In the genomic region with DNA sequence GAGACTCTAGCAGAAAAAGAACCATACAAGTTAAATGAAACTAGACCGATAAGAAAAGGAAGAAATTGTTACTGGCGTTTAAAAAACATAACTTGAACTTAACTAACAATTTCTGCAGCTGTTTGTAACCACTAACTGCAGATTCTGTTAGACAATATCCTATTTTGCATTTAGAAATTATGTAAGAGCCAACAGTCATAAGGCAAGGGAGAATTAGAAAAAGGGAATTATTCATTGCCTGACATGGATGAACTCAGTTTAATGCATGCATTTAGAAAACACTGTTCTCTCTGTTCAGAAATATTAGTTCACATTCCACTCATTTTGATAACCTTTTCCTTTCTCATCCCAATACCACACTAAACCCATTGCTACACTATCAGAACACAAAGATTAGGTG, we compare ENCODE assay signal across 12 cellular contexts.
DNase-seq lines count a peak whose midpoint lies in the region; ATAC-seq and TF ChIP-seq lines count a peak whose summit lies in the region.
"Had no signal": no experiment of that assay in that cellular context is flagged by ENCODE, and none has a peak within 500 bp of the region (broad histone marks: within the 10 kb centered on the region; RNA-seq: fewer than 3 reads in every experiment).

No MANE protein-coding gene starts in this region.

- H2AFZ ChIP-seq in osteoblast (ENCODE audit: low read length), result no peak overlapping the region
- H2AFZ ChIP-seq: neural progenitor cell had no signal

- peaks cover 77% of the 10 kb centered on the region for H3K36me3 ChIP-seq in KOPT-K1 (ENCODE audit: insufficient read depth, low read length)
- peaks cover 10% of the 10 kb centered on the region for H3K36me3 ChIP-seq in osteoblast (ENCODE audit: insufficient read depth, low read length)
- H3K36me3 ChIP-seq: neural progenitor cell, SJCRH30 had no signal

- H3K27me3 ChIP-seq in osteoblast (ENCODE audit: insufficient read depth, low read length), result no peaks in the 10 kb centered on the region
- H3K27me3 ChIP-seq: neural progenitor cell, SJCRH30 had no signal

- H3K79me2 ChIP-seq in osteoblast (ENCODE audit: insufficient read depth, low read length), result no peaks in the 10 kb centered on the region

- peaks cover 73% of the 10 kb centered on the region for H3K36me3 Mint-ChIP-seq in activated naive CD8-positive, alpha-beta T cell treated with anti-CD3 and anti-CD28 coated beads, Interleukin-2, amount 50 U/mL, for 24 hours (ENCODE audit: low read depth)
- peaks cover 0 to 60% (median 24%) of the 10 kb centered on the region in 3 donors for H3K36me3 Mint-ChIP-seq in naive thymus-derived CD8-positive, alpha-beta T cell

- no peaks in the 10 kb centered on the region for H4K20me1 ChIP-seq in osteoblast (ENCODE audit: insufficient read depth, low read length)

- H3K27ac ChIP-seq in KOPT-K1 (ENCODE audit: low read depth, low read length, poor library complexity, severe bottlenecking) (peak overlapping the region; percentile 77), osteoblast (ENCODE audit: low read depth, low read length) (no peak overlapping the region)
- H3K27ac ChIP-seq: neural progenitor cell, SJCRH30 had no signal

- peaks cover 14% of the 10 kb centered on the region for H3K9me3 Mint-ChIP-seq in activated naive CD8-positive, alpha-beta T cell treated with anti-CD3 and anti-CD28 coated beads, Interleukin-2, amount 50 U/mL, for 24 hours
- peaks cover 0 to 5% (median 3%) of the 10 kb centered on the region in 9 donors for H3K9me3 Mint-ChIP-seq in naive thymus-derived CD8-positive, alpha-beta T cell

- DNase-seq in Ammon's horn (ENCODE audit: low spot score) (peak; percentile 39), NK-92 (lab: John Stamatoyannopoulos, UW; ENCODE audit: unreplicated experiment) (no peak), osteoblast (ENCODE audit: insufficient read length, low spot score, missing footprints) (no peak), NCI-H1436 treated with DMSO at 0.1 percent for 48 hours (lab: John Stamatoyannopoulos, UW) (no peak)
- no peak for DNase-seq in activated naive CD8-positive, alpha-beta T cell treated with anti-CD3 and anti-CD28 coated beads, Interleukin-2, amount 50 U/mL, for 24 hours
- no peak for DNase-seq in naive thymus-derived CD8-positive, alpha-beta T cell
- DNase-seq: C1 segment of cervical spinal cord, SJCRH30 had no signal

- H3K9me3 ChIP-seq in KOPT-K1 (ENCODE audit: insufficient read depth, low read length, poor library complexity, severe bottlenecking), result peaks cover 19% of the 10 kb centered on the region
- peaks cover 2% of the 10 kb centered on the region for H3K9me3 ChIP-seq in osteoblast (ENCODE audit: low read depth, low read length)

- POLR2A ChIA-PET in naive thymus-derived CD8-positive, alpha-beta T cell (lab: Charles Lee), result interaction anchor here (1.1 to 4.8 kb wide), 4 partner anchors 10 to 98 kb away, joined by 3 to 31 read pairs (median 8); no protein-coding TSS in a partner anchor

- H3K4me1 ChIP-seq in osteoblast (ENCODE audit: insufficient read depth, low read length), result no peaks in the 10 kb centered on the region
- H3K4me1 ChIP-seq: neural progenitor cell had no signal

- ATAC-seq in activated naive CD8-positive, alpha-beta T cell treated with anti-CD3 and anti-CD28 coated beads, Interleukin-2, amount 50 U/mL, for 24 hours, result no peak
- ATAC-seq in naive thymus-derived CD8-positive, alpha-beta T cell, result no peak
- ATAC-seq in GM19455 (IDR thresholded peaks at IDR 0.05; ENCODE audit: unreplicated experiment), result no peak
- ATAC-seq: K562 had no signal

- H3K27ac Mint-ChIP-seq in activated naive CD8-positive, alpha-beta T cell treated with anti-CD3 and anti-CD28 coated beads, Interleukin-2, amount 50 U/mL, for 24 hours, result peak overlapping the region; percentile 84
- H3K27ac Mint-ChIP-seq in naive thymus-derived CD8-positive, alpha-beta T cell, result peak overlapping the region; percentile 85 to 92 (median 90)
- H3K27ac Mint-ChIP-seq: neural progenitor cell had no signal

- H3K4me2 ChIP-seq in osteoblast (ENCODE audit: insufficient read depth, low read length), result no peak overlapping the region
- H3K4me2 ChIP-seq: neural progenitor cell had no signal

- H3K4me3 Mint-ChIP-seq in activated naive CD8-positive, alpha-beta T cell treated with anti-CD3 and anti-CD28 coated beads, Interleukin-2, amount 50 U/mL, for 24 hours, result peak overlapping the region; percentile 37
- peak overlapping the region in 9 of 10 donors; percentile 46 to 73 (median 55) for H3K4me3 Mint-ChIP-seq in naive thymus-derived CD8-positive, alpha-beta T cell
- H3K4me3 Mint-ChIP-seq: neural progenitor cell had no signal

- peaks cover 68% of the 10 kb centered on the region for H3K4me1 Mint-ChIP-seq in activated naive CD8-positive, alpha-beta T cell treated with anti-CD3 and anti-CD28 coated beads, Interleukin-2, amount 50 U/mL, for 24 hours
- H3K4me1 Mint-ChIP-seq in naive thymus-derived CD8-positive, alpha-beta T cell, result peaks cover 22 to 65% (median 57%) of the 10 kb centered on the region in 4 donors

- H3K27me3 Mint-ChIP-seq in activated naive CD8-positive, alpha-beta T cell treated with anti-CD3 and anti-CD28 coated beads, Interleukin-2, amount 50 U/mL, for 24 hours, result no peaks in the 10 kb centered on the region
- H3K27me3 Mint-ChIP-seq in naive thymus-derived CD8-positive, alpha-beta T cell, result no peaks in the 10 kb centered on the region

- no peak for TF ChIP-seq CTCF in osteoblast (IDR thresholded peaks at IDR 0.05; ENCODE audit: extremely low read depth, low read depth, low read length)

- no peak overlapping the region for H3K4me3 ChIP-seq in osteoblast (ENCODE audit: insufficient read depth, low read length)
- H3K4me3 ChIP-seq: K562, neural progenitor cell, SJCRH30 had no signal
